1 cellular context compared by ENCODE assay signal in the genomic region with DNA sequence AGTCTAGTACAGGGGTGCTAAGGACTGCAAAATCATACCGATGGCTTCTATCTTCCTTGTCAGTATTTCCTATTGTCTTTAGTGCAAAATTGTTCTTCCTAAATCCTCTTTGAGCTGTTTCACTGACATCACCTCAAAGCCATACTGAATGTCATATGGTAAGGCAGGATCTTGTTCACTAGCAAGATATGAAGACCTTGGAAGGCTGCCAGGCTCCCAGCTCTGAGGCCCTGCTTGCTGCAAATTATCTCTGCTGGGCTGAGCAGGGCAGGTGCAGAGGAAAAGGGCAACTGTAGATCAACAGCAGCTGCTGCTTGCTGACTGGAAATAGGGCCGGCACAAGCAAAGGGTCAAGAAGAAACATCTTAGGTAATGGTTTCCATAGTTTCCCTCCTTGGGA.
A peak's percentile ranks its signal among the peaks of the same experiment; 100 is the strongest.
TF ChIP-seq lines count a peak whose summit lies in the region.

No MANE protein-coding gene starts in this region.

TF ChIP-seq in HCT116, 20 proteins besides CTCF, POLR2A, EP300 and RAD21 (continued from another document):
- TF ChIP-seq ZBTB33 (IDR thresholded peaks at IDR 0.05; ENCODE audit: extremely low read depth, insufficient replicate concordance, low read length) (no peak), POLR2AphosphoS5 (IDR thresholded peaks at IDR 0.05; ENCODE audit: low read depth, low read length) (0 out of 2 replicates have a peak, but pooled peaks have one; percentile 34), FOSL1 (IDR thresholded peaks at IDR 0.05; ENCODE audit: low read depth) (no peak), ELF1 (IDR thresholded peaks at IDR 0.05; ENCODE audit: borderline replicate concordance, low read depth) (no peak)
